In the genomic region with DNA sequence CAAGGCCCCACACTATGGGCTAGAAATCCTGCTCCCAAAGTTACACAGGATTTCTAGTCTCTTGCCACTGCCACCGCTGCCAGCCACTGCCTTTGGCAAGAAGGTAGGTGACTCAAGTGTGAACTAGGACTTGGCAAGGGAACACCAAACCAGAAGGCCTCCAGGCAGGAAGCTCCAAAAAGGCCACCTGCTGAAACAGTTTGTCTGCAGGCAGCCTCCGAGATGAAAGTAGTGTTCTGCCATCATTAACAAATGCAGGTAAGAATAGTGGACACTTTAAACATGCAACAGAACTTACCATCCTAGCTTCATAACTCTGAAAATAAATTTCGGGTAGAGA, we compare ENCODE assay signal across 7 cellular contexts. TPM values are rescaled to one million over a fixed set of nuclear protein-coding genes. Genes with fewer than 3 reads are reported as not detected.
DNase-seq lines count a peak whose midpoint lies in the region; ATAC-seq, FAIRE-seq and TF ChIP-seq lines count a peak whose summit lies in the region.

No MANE protein-coding gene starts in this region.

- H3K9me2 ChIP-seq in SU-DHL-6 (replicated peaks; ENCODE audit: insufficient read depth, low read length): no peaks in the 10 kb centered on the region

- H3K4me3 ChIP-seq in HL-60 (replicated peaks; ENCODE audit: insufficient read depth, low read length) (no peak overlapping the region), SU-DHL-6 (ENCODE audit: insufficient read depth, low read length, poor library complexity, severe bottlenecking) (peak overlapping the region; percentile 25)

- H3F3A ChIP-seq in SU-DHL-6 (ENCODE audit: insufficient read depth): peaks cover 40% of the 10 kb centered on the region

- peaks cover 85% of the 10 kb centered on the region for H3K79me2 ChIP-seq in SU-DHL-6 (ENCODE audit: insufficient read depth, low read length)

- no peak for ATAC-seq in stimulated activated naive B cell treated with anti-CD40 and anti-IgM and Interleukin-4, amounts not matched to agents 10 μg/mL and 1 μg/mL and 100 μg/mL, for 72 hours (replicated peaks)
- no peak for ATAC-seq in foreskin keratinocyte

- TF ChIP-seq CTCF in HL-60 (IDR thresholded peaks at IDR 0.05; ENCODE audit: insufficient read depth, low read length) (no peak), SU-DHL-6 (IDR thresholded peaks at IDR 0.05; ENCODE audit: insufficient read depth, low read length, poor library complexity, severe bottlenecking) (no peak), foreskin keratinocyte (conservative IDR thresholded peaks at IDR 0.05) (no peak)

- no peaks in the 10 kb centered on the region for H3K27me3 Mint-ChIP-seq in stimulated activated naive B cell treated with anti-CD40 and anti-IgM and Interleukin-4, amounts not matched to agents 10 μg/mL and 1 μg/mL and 100 μg/mL, for 72 hours

- H3K36me3 ChIP-seq in SU-DHL-6 (ENCODE audit: low read length): no peaks in the 10 kb centered on the region; the same call in 1 of the 2 replicates

- FAIRE-seq in urothelium cell line (lab: Jason Lieb, UNC): no peak

- H3K27me3 ChIP-seq in HL-60 (ENCODE audit: insufficient read depth, poor library complexity, severe bottlenecking) (no peaks in the 10 kb centered on the region), SU-DHL-6 (ENCODE audit: low read length) (no peaks in the 10 kb centered on the region), foreskin keratinocyte (peaks cover 20% of the 10 kb centered on the region)

- H3K4me2 ChIP-seq in SU-DHL-6 (ENCODE audit: low read depth, low read length, poor library complexity, severe bottlenecking): peak overlapping the region; percentile 88

- H3K4me1 Mint-ChIP-seq in stimulated activated naive B cell treated with anti-CD40 and anti-IgM and Interleukin-4, amounts not matched to agents 10 μg/mL and 1 μg/mL and 100 μg/mL, for 72 hours: peaks cover 48 to 79% of the 10 kb centered on the region in 2 donors

- no peaks in the 10 kb centered on the region for H3K4me1 ChIP-seq in foreskin keratinocyte

- H4K20me1 ChIP-seq in SU-DHL-6 (ENCODE audit: low read depth, low read length): 0 out of 2 replicates have a peak, but pooled peaks cover 3% of the 10 kb centered on the region

- H3K27ac ChIP-seq in HL-60 (replicated peaks) (peak overlapping the region; percentile 80), SU-DHL-6 (ENCODE audit: low read depth, low read length) (peak overlapping the region; percentile 73), foreskin keratinocyte (no peak overlapping the region)

- H3K4me3 Mint-ChIP-seq in stimulated activated naive B cell treated with anti-CD40 and anti-IgM and Interleukin-4, amounts not matched to agents 10 μg/mL and 1 μg/mL and 100 μg/mL, for 72 hours: peak overlapping the region; percentile 74 to 92

- peak overlapping the region; percentile 93 for H3K27ac Mint-ChIP-seq in stimulated activated naive B cell treated with anti-CD40 and anti-IgM and Interleukin-4, amounts not matched to agents 10 μg/mL and 1 μg/mL and 100 μg/mL, for 72 hours

- no peaks in the 10 kb centered on the region for H3K9me3 Mint-ChIP-seq in stimulated activated naive B cell treated with anti-CD40 and anti-IgM and Interleukin-4, amounts not matched to agents 10 μg/mL and 1 μg/mL and 100 μg/mL, for 72 hours

- no peak overlapping the region for H2AFZ ChIP-seq in SU-DHL-6 (ENCODE audit: low read depth, low read length, severe bottlenecking)

- H3K36me3 Mint-ChIP-seq in stimulated activated naive B cell treated with anti-CD40 and anti-IgM and Interleukin-4, amounts not matched to agents 10 μg/mL and 1 μg/mL and 100 μg/mL, for 72 hours: peaks cover 30 to 32% of the 10 kb centered on the region in 2 donors

- DNase-seq in HL-60 (ENCODE audit: low read depth in 1 of 2, low spot score in 1 of 2) (peak in 1 of 2 experiments; percentile 61), fibroblast of gingiva (ENCODE audit: low read depth) (peak; percentile 24), foreskin keratinocyte (no peak), urothelium cell line (ENCODE audit: low spot score) (no peak), NCI-H2107 (lab: John Stamatoyannopoulos, UW) (no peak)
- DNase-seq in stimulated activated naive B cell treated with anti-CD40 and anti-IgM and Interleukin-4, amounts not matched to agents 10 μg/mL and 1 μg/mL and 100 μg/mL, for 72 hours: no peak

- no peaks in the 10 kb centered on the region for H3K9me3 ChIP-seq in SU-DHL-6 (ENCODE audit: insufficient read depth, low read length)

- peak overlapping the region; percentile 4 for H3K9ac ChIP-seq in SU-DHL-6 (ENCODE audit: low read length)

RNA-seq across cellular contexts. Expression of a gene that starts 3.9 kb away (rescaled TPM):
- 0.99 and 2.0 TPM in 2 replicates for total RNA-seq in foreskin keratinocyte
- polyA plus RNA-seq in foreskin keratinocyte: 0.07 and 0.37 TPM in 2 replicates
